In genomic region chr11:17473071-17473744, GRCh38 we compare ENCODE assay signal across 10 cellular contexts. TPM values are rescaled to one million over a fixed set of nuclear protein-coding genes. Genes with fewer than 3 reads are reported as not detected.
DNase-seq lines count a peak whose midpoint lies in the region; ATAC-seq and TF ChIP-seq lines count a peak whose summit lies in the region.
"Had no signal": no experiment of that assay in that cellular context is flagged by ENCODE, and none has a peak within 500 bp of the region (broad histone marks: within the 10 kb centered on the region; RNA-seq: fewer than 3 reads in every experiment).

No MANE protein-coding gene starts in this region.

- no peak overlapping the region for H3K27ac ChIP-seq in VCaP
- H3K27ac ChIP-seq in right cardiac atrium (ENCODE audit: low read length): no peak overlapping the region
- H3K27ac ChIP-seq: tibial nerve had no signal

- TF ChIP-seq CTCF in VCaP (conservative IDR thresholded peaks at IDR 0.05) (peak; percentile 63), kidney epithelial cell (IDR thresholded peaks at IDR 0.05; ENCODE audit: insufficient read depth, low read length, poor library complexity, severe bottlenecking) (peak; percentile 31)

- DNase-seq in DMS 273 (lab: John Stamatoyannopoulos, UW; ENCODE audit: unreplicated experiment) (peak; percentile 71), Kasumi-1 (lab: John Stamatoyannopoulos, UW) (peak; percentile 31 to 44), kidney epithelial cell (ENCODE audit: low read depth) (no peak), right cardiac atrium (no peak)
- DNase-seq: activated CD4-positive, CD25-positive, alpha-beta regulatory T cell had no signal

- H3K9me3 ChIP-seq in right cardiac atrium (ENCODE audit: control insufficient read depth, low read length): no peaks in the 10 kb centered on the region
- H3K9me3 ChIP-seq: tibial nerve had no signal

- H3K27me3 ChIP-seq in kidney epithelial cell (ENCODE audit: control insufficient read depth, insufficient read depth, low read length): peaks cover 46% of the 10 kb centered on the region
- no peaks in the 10 kb centered on the region for H3K27me3 ChIP-seq in right cardiac atrium (ENCODE audit: control insufficient read depth, insufficient read depth)

- no peaks in the 10 kb centered on the region for H3K4me1 ChIP-seq in right cardiac atrium (ENCODE audit: control insufficient read depth, insufficient read depth, low read length)

- no peak overlapping the region for H3K4me3 ChIP-seq in kidney epithelial cell (ENCODE audit: low read depth, low read length)
- no peak overlapping the region for H3K4me3 ChIP-seq in right cardiac atrium (ENCODE audit: low read length)
- H3K4me3 ChIP-seq: tibial nerve had no signal

- H3K36me3 ChIP-seq in kidney epithelial cell (ENCODE audit: control insufficient read depth, insufficient read depth, low read length): no peaks in the 10 kb centered on the region
- H3K36me3 ChIP-seq: tibial nerve had no signal

- WGBS in right cardiac atrium: 50% methylated on average over 6 of the region's 6 CpGs

- intact Hi-C loops in right cardiac atrium (cut with DNase I): no loop called here

- no peak for ATAC-seq in HG03095 (IDR thresholded peaks at IDR 0.05; ENCODE audit: unreplicated experiment)
- no peak for ATAC-seq in right cardiac atrium
- ATAC-seq in GM19328 (IDR thresholded peaks at IDR 0.05; ENCODE audit: unreplicated experiment): no peak
- ATAC-seq in GM21529 (IDR thresholded peaks at IDR 0.05; ENCODE audit: unreplicated experiment): no peak

RNA-seq across cellular contexts. Expression of gene ABCC8, which starts 3.4 kb away (rescaled TPM):
- total RNA-seq in kidney epithelial cell (not detected in 2 replicates), right cardiac atrium (1 to 10 TPM in 3 of 4 donors, under 1 TPM in 1; 0.61 to 6.8 (median 3.3) TPM)
- polyA plus RNA-seq in right cardiac atrium: 6.4 TPM

Comparison
In these comparisons a context has a peak if more than half of its experiments do, and no peak if none do; other contexts are left out.
1. DNase-seq: peak in DMS 273 (single experiment) and Kasumi-1 (2 of 2); none in kidney epithelial cell (single experiment) and right cardiac atrium (0 of 3).